ENCODE assay signal across 1 cellular context in the genomic region with DNA sequence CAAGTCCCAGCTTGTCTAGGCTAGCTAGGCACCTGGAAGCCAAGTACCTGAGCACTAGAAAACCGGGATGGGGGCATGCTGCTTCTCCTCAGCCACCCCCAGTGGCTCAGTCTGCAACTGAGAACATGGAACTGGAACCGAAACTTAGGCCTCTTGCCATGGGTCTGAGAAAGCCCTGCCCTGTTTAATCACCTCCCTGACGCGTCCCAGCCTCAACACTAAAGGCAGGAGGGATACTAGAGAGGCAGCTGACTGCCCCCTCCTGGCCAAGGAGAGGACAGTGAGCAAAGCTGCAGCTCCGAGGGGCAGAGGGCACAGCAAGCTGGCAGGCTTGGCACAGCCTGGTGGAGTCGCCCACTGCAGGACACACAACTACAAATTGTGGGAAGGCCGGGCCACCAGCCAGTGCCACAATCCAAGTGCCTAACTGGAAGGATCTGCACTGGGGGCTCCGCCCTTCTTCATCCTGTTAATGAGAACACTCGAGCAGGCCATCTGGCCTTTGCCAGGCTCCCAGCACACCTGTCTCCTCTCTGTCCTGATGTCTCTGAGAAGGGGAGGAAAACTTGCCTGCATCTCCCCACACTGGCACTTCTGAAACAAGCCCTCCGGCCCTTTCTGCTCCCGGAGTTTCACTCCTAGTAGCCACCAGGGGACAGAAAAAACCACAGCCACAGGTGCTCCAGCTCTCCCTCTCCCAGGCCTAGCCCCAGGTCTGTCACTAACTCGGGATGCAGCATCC.
TF ChIP-seq lines count a peak whose summit lies in the region.

No MANE protein-coding gene starts in this region.

TF ChIP-seq in HepG2, 621 proteins besides CTCF, POLR2A, EP300 and RAD21 (continued from another document and continues in another):
- TF ChIP-seq ZSCAN31 (CRISPR knock-in tag; IDR thresholded peaks at IDR 0.05; ENCODE audit: low read depth) = 0 out of 2 replicates have a peak, but pooled peaks have one; percentile 27
- no peak for TF ChIP-seq ZNF44 (CRISPR knock-in tag; IDR thresholded peaks at IDR 0.05)
- peak; percentile 8 for TF ChIP-seq YY1 (IDR thresholded peaks at IDR 0.05; ENCODE audit: insufficient read depth, insufficient replicate concordance, low read depth, low read length)
- TF ChIP-seq HDAC2 (CRISPR knock-in tag; IDR thresholded peaks at IDR 0.05) = 0 out of 2 replicates have a peak, but pooled peaks have one; percentile 35
- TF ChIP-seq, protein P1, sequence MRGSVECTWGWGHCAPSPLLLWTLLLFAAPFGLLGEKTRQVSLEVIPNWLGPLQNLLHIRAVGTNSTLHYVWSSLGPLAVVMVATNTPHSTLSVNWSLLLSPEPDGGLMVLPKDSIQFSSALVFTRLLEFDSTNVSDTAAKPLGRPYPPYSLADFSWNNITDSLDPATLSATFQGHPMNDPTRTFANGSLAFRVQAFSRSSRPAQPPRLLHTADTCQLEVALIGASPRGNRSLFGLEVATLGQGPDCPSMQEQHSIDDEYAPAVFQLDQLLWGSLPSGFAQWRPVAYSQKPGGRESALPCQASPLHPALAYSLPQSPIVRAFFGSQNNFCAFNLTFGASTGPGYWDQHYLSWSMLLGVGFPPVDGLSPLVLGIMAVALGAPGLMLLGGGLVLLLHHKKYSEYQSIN (CRISPR knock-in tag; IDR thresholded peaks at IDR 0.05; ENCODE audit: borderline replicate concordance) = no peak
- TF ChIP-seq REPIN1 (CRISPR knock-in tag; IDR thresholded peaks at IDR 0.05; ENCODE audit: borderline replicate concordance, low read depth) = peak; percentile 56; the same call in 1 of the 2 replicates
- TF ChIP-seq ZNF496 (CRISPR knock-in tag; IDR thresholded peaks at IDR 0.05; ENCODE audit: insufficient replicate concordance) = no peak
- 0 out of 2 replicates have a peak, but pooled peaks have one; percentile 16 for TF ChIP-seq KMT2A (CRISPR knock-in tag; IDR thresholded peaks at IDR 0.05)
- no peak for TF ChIP-seq SOX6 (IDR thresholded peaks at IDR 0.05)
- peak; percentile 9; the same call in 1 of the 2 replicates for TF ChIP-seq SOX6 (CRISPR knock-in tag; IDR thresholded peaks at IDR 0.05)
- TF ChIP-seq, protein P2, sequence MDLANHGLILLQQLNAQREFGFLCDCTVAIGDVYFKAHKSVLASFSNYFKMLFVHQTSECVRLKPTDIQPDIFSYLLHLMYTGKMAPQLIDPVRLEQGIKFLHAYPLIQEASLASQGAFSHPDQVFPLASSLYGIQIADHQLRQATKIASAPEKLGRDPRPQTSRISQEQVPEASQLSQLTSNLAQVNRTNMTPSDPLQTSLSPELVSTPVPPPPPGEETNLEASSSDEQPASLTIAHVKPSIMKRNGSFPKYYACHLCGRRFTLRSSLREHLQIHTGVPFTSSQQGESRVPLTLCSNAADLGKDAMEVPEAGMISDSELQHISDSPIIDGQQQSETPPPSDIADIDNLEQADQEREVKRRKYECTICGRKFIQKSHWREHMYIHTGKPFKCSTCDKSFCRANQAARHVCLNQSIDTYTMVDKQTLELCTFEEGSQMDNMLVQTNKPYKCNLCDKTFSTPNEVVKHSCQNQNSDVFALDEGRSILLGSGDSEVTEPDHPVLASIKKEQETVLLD (CRISPR knock-in tag; IDR thresholded peaks at IDR 0.05; ENCODE audit: low read depth) = no peak
- TF ChIP-seq RBAK (CRISPR knock-in tag; IDR thresholded peaks at IDR 0.05) = no peak
- no peak; the same call in none of the 2 replicates for TF ChIP-seq SAP130 (CRISPR knock-in tag; IDR thresholded peaks at IDR 0.05; ENCODE audit: low read depth)
- TF ChIP-seq, protein P3, sequence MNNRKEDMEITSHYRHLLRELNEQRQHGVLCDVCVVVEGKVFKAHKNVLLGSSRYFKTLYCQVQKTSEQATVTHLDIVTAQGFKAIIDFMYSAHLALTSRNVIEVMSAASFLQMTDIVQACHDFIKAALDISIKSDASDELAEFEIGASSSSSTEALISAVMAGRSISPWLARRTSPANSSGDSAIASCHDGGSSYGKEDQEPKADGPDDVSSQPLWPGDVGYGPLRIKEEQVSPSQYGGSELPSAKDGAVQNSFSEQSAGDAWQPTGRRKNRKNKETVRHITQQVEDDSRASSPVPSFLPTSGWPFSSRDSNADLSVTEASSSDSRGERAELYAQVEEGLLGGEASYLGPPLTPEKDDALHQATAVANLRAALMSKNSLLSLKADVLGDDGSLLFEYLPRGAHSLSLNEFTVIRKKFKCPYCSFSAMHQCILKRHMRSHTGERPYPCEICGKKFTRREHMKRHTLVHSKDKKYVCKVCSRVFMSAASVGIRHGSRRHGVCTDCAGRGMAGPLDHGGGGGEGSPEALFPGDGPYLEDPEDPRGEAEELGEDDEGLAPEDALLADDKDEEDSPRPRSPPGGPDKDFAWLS (CRISPR knock-in tag; IDR thresholded peaks at IDR 0.05; ENCODE audit: borderline replicate concordance) = 0 out of 2 replicates have a peak, but pooled peaks have one; percentile 78
- no peak for TF ChIP-seq TBX3 (IDR thresholded peaks at IDR 0.05; ENCODE audit: borderline replicate concordance)
- no peak for TF ChIP-seq MBNL3 (CRISPR knock-in tag; conservative IDR thresholded peaks at IDR 0.05)
- TF ChIP-seq RFXAP (CRISPR knock-in tag; IDR thresholded peaks at IDR 0.05; ENCODE audit: borderline replicate concordance) = no peak
- TF ChIP-seq, protein P4, sequence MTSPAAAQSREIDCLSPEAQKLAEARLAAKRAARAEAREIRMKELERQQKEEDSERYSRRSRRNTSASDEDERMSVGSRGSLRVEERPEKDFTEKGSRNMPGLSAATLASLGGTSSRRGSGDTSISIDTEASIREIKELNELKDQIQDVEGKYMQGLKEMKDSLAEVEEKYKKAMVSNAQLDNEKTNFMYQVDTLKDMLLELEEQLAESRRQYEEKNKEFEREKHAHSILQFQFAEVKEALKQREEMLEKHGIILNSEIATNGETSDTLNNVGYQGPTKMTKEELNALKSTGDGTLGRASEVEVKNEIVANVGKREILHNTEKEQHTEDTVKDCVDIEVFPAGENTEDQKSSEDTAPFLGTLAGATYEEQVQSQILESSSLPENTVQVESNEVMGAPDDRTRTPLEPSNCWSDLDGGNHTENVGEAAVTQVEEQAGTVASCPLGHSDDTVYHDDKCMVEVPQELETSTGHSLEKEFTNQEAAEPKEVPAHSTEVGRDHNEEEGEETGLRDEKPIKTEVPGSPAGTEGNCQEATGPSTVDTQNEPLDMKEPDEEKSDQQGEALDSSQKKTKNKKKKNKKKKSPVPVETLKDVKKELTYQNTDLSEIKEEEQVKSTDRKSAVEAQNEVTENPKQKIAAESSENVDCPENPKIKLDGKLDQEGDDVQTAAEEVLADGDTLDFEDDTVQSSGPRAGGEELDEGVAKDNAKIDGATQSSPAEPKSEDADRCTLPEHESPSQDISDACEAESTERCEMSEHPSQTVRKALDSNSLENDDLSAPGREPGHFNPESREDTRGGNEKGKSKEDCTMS (CRISPR knock-in tag; conservative IDR thresholded peaks at IDR 0.05) = no peak
- no peak for TF ChIP-seq ZNF33A (CRISPR knock-in tag; IDR thresholded peaks at IDR 0.05; ENCODE audit: borderline replicate concordance)
- TF ChIP-seq, protein P5, sequence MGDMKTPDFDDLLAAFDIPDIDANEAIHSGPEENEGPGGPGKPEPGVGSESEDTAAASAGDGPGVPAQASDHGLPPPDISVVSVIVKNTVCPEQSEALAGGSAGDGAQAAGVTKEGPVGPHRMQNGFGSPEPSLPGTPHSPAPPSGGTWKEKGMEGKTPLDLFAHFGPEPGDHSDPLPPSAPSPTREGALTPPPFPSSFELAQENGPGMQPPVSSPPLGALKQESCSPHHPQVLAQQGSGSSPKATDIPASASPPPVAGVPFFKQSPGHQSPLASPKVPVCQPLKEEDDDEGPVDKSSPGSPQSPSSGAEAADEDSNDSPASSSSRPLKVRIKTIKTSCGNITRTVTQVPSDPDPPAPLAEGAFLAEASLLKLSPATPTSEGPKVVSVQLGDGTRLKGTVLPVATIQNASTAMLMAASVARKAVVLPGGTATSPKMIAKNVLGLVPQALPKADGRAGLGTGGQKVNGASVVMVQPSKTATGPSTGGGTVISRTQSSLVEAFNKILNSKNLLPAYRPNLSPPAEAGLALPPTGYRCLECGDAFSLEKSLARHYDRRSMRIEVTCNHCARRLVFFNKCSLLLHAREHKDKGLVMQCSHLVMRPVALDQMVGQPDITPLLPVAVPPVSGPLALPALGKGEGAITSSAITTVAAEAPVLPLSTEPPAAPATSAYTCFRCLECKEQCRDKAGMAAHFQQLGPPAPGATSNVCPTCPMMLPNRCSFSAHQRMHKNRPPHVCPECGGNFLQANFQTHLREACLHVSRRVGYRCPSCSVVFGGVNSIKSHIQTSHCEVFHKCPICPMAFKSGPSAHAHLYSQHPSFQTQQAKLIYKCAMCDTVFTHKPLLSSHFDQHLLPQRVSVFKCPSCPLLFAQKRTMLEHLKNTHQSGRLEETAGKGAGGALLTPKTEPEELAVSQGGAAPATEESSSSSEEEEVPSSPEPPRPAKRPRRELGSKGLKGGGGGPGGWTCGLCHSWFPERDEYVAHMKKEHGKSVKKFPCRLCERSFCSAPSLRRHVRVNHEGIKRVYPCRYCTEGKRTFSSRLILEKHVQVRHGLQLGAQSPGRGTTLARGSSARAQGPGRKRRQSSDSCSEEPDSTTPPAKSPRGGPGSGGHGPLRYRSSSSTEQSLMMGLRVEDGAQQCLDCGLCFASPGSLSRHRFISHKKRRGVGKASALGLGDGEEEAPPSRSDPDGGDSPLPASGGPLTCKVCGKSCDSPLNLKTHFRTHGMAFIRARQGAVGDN (CRISPR knock-in tag; IDR thresholded peaks at IDR 0.05) = peak; percentile 78
- TF ChIP-seq, protein P6, sequence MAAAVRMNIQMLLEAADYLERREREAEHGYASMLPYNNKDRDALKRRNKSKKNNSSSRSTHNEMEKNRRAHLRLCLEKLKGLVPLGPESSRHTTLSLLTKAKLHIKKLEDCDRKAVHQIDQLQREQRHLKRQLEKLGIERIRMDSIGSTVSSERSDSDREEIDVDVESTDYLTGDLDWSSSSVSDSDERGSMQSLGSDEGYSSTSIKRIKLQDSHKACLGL (CRISPR knock-in tag; IDR thresholded peaks at IDR 0.05) = peak; percentile 39; the same call in 1 of the 2 replicates
- 0 out of 2 replicates have a peak, but pooled peaks have one; percentile 43 for TF ChIP-seq ZNF383 (CRISPR knock-in tag; IDR thresholded peaks at IDR 0.05; ENCODE audit: borderline replicate concordance)
- peak; percentile 66; the same call in 1 of the 2 replicates for TF ChIP-seq ZNF230 (CRISPR knock-in tag; IDR thresholded peaks at IDR 0.05)
- TF ChIP-seq ZNF768 (CRISPR knock-in tag; IDR thresholded peaks at IDR 0.05) = peak; percentile 44; the same call in 1 of the 2 replicates
- no peak for TF ChIP-seq RFXANK (CRISPR knock-in tag; IDR thresholded peaks at IDR 0.05)
- TF ChIP-seq EZH2 (conservative IDR thresholded peaks at IDR 0.05; ENCODE audit: low read depth, low read length) = no peak
- no peak for TF ChIP-seq CENPT (CRISPR knock-in tag; IDR thresholded peaks at IDR 0.05; ENCODE audit: low read depth)
- TF ChIP-seq ZNF446 (CRISPR knock-in tag; IDR thresholded peaks at IDR 0.05) = no peak
- no peak for TF ChIP-seq SUZ12 (IDR thresholded peaks at IDR 0.05; ENCODE audit: low read depth, low read length)
- no peak for TF ChIP-seq MAFG (CRISPR knock-in tag; IDR thresholded peaks at IDR 0.05)
- TF ChIP-seq ZNF3 (CRISPR knock-in tag; IDR thresholded peaks at IDR 0.05) = no peak
- TF ChIP-seq ZNF460 (CRISPR knock-in tag; IDR thresholded peaks at IDR 0.05; ENCODE audit: borderline replicate concordance) = no peak
- TF ChIP-seq SMAD9 (CRISPR knock-in tag; IDR thresholded peaks at IDR 0.05) = no peak
- no peak for TF ChIP-seq ZBTB42 (CRISPR knock-in tag; IDR thresholded peaks at IDR 0.05)
- no peak for TF ChIP-seq SRSF4 (IDR thresholded peaks at IDR 0.05; ENCODE audit: low read depth, low read length, poor library complexity, severe bottlenecking)
- no peak for TF ChIP-seq FIP1L1 (IDR thresholded peaks at IDR 0.05; ENCODE audit: borderline replicate concordance, insufficient read depth, low read depth, low read length)
- TF ChIP-seq, protein P7, sequence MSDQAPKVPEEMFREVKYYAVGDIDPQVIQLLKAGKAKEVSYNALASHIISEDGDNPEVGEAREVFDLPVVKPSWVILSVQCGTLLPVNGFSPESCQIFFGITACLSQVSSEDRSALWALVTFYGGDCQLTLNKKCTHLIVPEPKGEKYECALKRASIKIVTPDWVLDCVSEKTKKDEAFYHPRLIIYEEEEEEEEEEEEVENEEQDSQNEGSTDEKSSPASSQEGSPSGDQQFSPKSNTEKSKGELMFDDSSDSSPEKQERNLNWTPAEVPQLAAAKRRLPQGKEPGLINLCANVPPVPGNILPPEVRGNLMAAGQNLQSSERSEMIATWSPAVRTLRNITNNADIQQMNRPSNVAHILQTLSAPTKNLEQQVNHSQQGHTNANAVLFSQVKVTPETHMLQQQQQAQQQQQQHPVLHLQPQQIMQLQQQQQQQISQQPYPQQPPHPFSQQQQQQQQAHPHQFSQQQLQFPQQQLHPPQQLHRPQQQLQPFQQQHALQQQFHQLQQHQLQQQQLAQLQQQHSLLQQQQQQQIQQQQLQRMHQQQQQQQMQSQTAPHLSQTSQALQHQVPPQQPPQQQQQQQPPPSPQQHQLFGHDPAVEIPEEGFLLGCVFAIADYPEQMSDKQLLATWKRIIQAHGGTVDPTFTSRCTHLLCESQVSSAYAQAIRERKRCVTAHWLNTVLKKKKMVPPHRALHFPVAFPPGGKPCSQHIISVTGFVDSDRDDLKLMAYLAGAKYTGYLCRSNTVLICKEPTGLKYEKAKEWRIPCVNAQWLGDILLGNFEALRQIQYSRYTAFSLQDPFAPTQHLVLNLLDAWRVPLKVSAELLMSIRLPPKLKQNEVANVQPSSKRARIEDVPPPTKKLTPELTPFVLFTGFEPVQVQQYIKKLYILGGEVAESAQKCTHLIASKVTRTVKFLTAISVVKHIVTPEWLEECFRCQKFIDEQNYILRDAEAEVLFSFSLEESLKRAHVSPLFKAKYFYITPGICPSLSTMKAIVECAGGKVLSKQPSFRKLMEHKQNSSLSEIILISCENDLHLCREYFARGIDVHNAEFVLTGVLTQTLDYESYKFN (CRISPR knock-in tag; conservative IDR thresholded peaks at IDR 0.05) = 0 out of 2 replicates have a peak, but pooled peaks have one; percentile 29
- TF ChIP-seq NCOA1 (CRISPR knock-in tag; IDR thresholded peaks at IDR 0.05) = no peak
- TF ChIP-seq ZFP36L2 (CRISPR knock-in tag; IDR thresholded peaks at IDR 0.05) = no peak
- TF ChIP-seq, protein P8, sequence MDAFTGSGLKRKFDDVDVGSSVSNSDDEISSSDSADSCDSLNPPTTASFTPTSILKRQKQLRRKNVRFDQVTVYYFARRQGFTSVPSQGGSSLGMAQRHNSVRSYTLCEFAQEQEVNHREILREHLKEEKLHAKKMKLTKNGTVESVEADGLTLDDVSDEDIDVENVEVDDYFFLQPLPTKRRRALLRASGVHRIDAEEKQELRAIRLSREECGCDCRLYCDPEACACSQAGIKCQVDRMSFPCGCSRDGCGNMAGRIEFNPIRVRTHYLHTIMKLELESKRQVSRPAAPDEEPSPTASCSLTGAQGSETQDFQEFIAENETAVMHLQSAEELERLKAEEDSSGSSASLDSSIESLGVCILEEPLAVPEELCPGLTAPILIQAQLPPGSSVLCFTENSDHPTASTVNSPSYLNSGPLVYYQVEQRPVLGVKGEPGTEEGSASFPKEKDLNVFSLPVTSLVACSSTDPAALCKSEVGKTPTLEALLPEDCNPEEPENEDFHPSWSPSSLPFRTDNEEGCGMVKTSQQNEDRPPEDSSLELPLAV (CRISPR knock-in tag; conservative IDR thresholded peaks at IDR 0.05; ENCODE audit: low read depth) = no peak
- TF ChIP-seq IKZF1 (IDR thresholded peaks at IDR 0.05) = no peak
- TF ChIP-seq SMARCE1 (IDR thresholded peaks at IDR 0.05; ENCODE audit: borderline replicate concordance) = no peak
- TF ChIP-seq ZNF567 (CRISPR knock-in tag; IDR thresholded peaks at IDR 0.05; ENCODE audit: borderline replicate concordance) = 0 out of 2 replicates have a peak, but pooled peaks have one; percentile 50
